27 cellular contexts compared by ENCODE assay signal in the genomic region with DNA sequence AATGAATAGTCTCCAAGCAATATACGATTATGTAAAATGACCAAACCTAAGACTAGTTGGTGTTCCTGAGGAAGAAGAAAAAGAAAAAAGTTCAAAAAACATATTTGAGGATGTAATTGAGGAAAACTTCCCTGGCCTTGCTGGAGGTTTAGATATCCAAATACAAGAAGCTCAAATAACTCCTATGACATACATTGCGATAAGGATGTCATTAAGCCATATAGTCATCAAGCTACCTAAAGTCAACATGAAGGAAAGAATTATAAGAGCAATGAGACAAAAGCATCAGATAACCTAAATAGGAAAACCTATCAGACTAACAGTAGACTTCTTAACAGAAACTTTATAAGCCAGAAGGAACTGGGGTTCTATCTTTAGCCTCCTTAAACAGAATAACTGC.
DNase-seq lines count a peak whose midpoint lies in the region; ATAC-seq, FAIRE-seq and TF ChIP-seq lines count a peak whose summit lies in the region.
"Had no signal": no experiment of that assay in that cellular context is flagged by ENCODE, and none has a peak within 500 bp of the region (broad histone marks: within the 10 kb centered on the region; RNA-seq: fewer than 3 reads in every experiment).

No MANE protein-coding gene starts in this region.

- TF ChIP-seq CTCF in D721Med (IDR thresholded peaks at IDR 0.05; ENCODE audit: insufficient read depth, missing control alignments) (no peak), colonic mucosa (IDR thresholded peaks at IDR 0.05) (no peak), mucosa of descending colon (IDR thresholded peaks at IDR 0.05) (no peak), BE2C (IDR thresholded peaks at IDR 0.05; ENCODE audit: low read depth, low read length) (no peak), right atrium auricular region (IDR thresholded peaks at IDR 0.05) (no peak)

- DNase-seq in D721Med (ENCODE audit: insufficient read length, low spot score) = no peak
- no peak for DNase-seq in colonic mucosa
- peak in 1 of 3 donors; percentile 4 for DNase-seq in mucosa of descending colon
- peak; percentile 30 for DNase-seq in small intestine
- no peak for DNase-seq in BE2C
- no peak for DNase-seq in right atrium auricular region (ENCODE audit: low spot score)
- DNase-seq in Right ventricle myocardium inferior (ENCODE audit: missing footprints) = no peak
- DNase-seq: AML-193; C1 segment of cervical spinal cord; Caco-2; Calu3; CD4-positive, alpha-beta T cell; CD8-positive, alpha-beta T cell; DMS 273 treated with DMSO at 0.1 percent for 48 hours; DMS153; DMS53; DMS79; DND-41; EL; GDM1 had no signal

- intact Hi-C loops in colonic mucosa (cut with DNase I) = no loop called here
- intact Hi-C loops in mucosa of descending colon (cut with DNase I, micrococcal nuclease) = no loop called here
- intact Hi-C loops in Right ventricle myocardium inferior (cut with DNase I) = no loop called here

- H3K4me1 ChIP-seq in colonic mucosa = no peaks in the 10 kb centered on the region
- peaks cover 7% of the 10 kb centered on the region for H3K4me1 ChIP-seq in mucosa of descending colon (ENCODE audit: low read depth)
- H3K4me1 ChIP-seq in small intestine (ENCODE audit: control insufficient read depth in 2 of 2, insufficient read depth in 1 of 2, low read depth in 1 of 2, low read length in 1 of 2) = no peaks in the 10 kb centered on the region
- H3K4me1 ChIP-seq in BE2C = peaks cover 14% of the 10 kb centered on the region
- no peaks in the 10 kb centered on the region for H3K4me1 ChIP-seq in right atrium auricular region
- H3K4me1 ChIP-seq: A549, BLaER1, Caco-2 had no signal

- H3K27ac ChIP-seq in colonic mucosa = peak overlapping the region; percentile 54
- no peak overlapping the region for H3K27ac ChIP-seq in small intestine (ENCODE audit: low read depth in 1 of 2, low read length in 1 of 2)
- no peak overlapping the region for H3K27ac ChIP-seq in right atrium auricular region
- H3K27ac ChIP-seq: 22Rv1, A549, BLaER1 had no signal

- no peak overlapping the region for H3K9ac ChIP-seq in colonic mucosa (ENCODE audit: low read depth in 2 of 2, low read length in 2 of 2)
- H3K9ac ChIP-seq: BLaER1 had no signal

- H3K36me3 ChIP-seq in colonic mucosa = no peaks in the 10 kb centered on the region
- no peaks in the 10 kb centered on the region for H3K36me3 ChIP-seq in mucosa of descending colon (ENCODE audit: low read depth)
- H3K36me3 ChIP-seq in small intestine (ENCODE audit: control insufficient read depth in 2 of 2, insufficient read depth in 2 of 2, low read length in 2 of 2) = no peaks in the 10 kb centered on the region
- H3K36me3 ChIP-seq in BE2C = no peaks in the 10 kb centered on the region
- H3K36me3 ChIP-seq in right atrium auricular region = no peaks in the 10 kb centered on the region
- H3K36me3 ChIP-seq: BLaER1 had no signal

- FAIRE-seq in D721Med (lab: Jason Lieb, UNC) (peak; percentile 51), small intestine (lab: Jason Lieb, UNC) (no peak)
- FAIRE-seq: A549, GM12878, GM12892, GM18507 had no signal

- H3K4me3 ChIP-seq in colonic mucosa = no peak overlapping the region
- H3K4me3 ChIP-seq in mucosa of descending colon = no peak overlapping the region
- H3K4me3 ChIP-seq in small intestine (ENCODE audit: low read depth in 1 of 2, low read length in 2 of 2) = no peak overlapping the region
- H3K4me3 ChIP-seq in BE2C (ENCODE audit: low read depth, low read length) = no peak overlapping the region
- no peak overlapping the region for H3K4me3 ChIP-seq in right atrium auricular region
- H3K4me3 ChIP-seq: A549, BLaER1, GM12878 had no signal

- no peaks in the 10 kb centered on the region for H3K9me3 ChIP-seq in colonic mucosa
- H3K9me3 ChIP-seq in mucosa of descending colon = no peaks in the 10 kb centered on the region
- H3K9me3 ChIP-seq in small intestine (ENCODE audit: control insufficient read depth, low read depth) = no peaks in the 10 kb centered on the region
- 0 out of 2 replicates have a peak, but pooled peaks cover 3% of the 10 kb centered on the region for H3K9me3 ChIP-seq in BE2C
- H3K9me3 ChIP-seq in right atrium auricular region = peaks cover 0 to 11% of the 10 kb centered on the region in 2 donors
- H3K9me3 ChIP-seq: A549, BLaER1, Caco-2 had no signal

- ATAC-seq in mucosa of descending colon = peak; percentile 80
- ATAC-seq in HG03342 (IDR thresholded peaks at IDR 0.05; ENCODE audit: unreplicated experiment) = no peak
- ATAC-seq in Right ventricle myocardium inferior = no peak
- ATAC-seq: A549; CD8-positive, alpha-beta T cell; GM12878 had no signal

- H3K27me3 ChIP-seq in colonic mucosa (no peaks in the 10 kb centered on the region), small intestine (ENCODE audit: control insufficient read depth in 2 of 2, insufficient read depth in 2 of 2, low read length in 2 of 2) (no peaks in the 10 kb centered on the region), BE2C (no peaks in the 10 kb centered on the region), right atrium auricular region (no peaks in the 10 kb centered on the region)
- H3K27me3 ChIP-seq: BLaER1 had no signal

- 46 to 76% (median 63%) methylated on average over 2 of the region's 2 CpGs for WGBS in small intestine, 3 donors
